In genomic region chrX:79715448-79715847, GRCh38 we compare ENCODE assay signal across 19 cellular contexts.
DNase-seq lines count a peak whose midpoint lies in the region; ATAC-seq, FAIRE-seq and TF ChIP-seq lines count a peak whose summit lies in the region.
"Had no signal": no experiment of that assay in that cellular context is flagged by ENCODE, and none has a peak within 500 bp of the region (broad histone marks: within the 10 kb centered on the region; RNA-seq: fewer than 3 reads in every experiment).

No MANE protein-coding gene starts in this region.

- no peak overlapping the region for H3K4me2 ChIP-seq in A549
- no peak overlapping the region for H3K4me2 ChIP-seq in SK-N-SH

- no peaks in the 10 kb centered on the region for H3K79me2 ChIP-seq in SK-N-SH (ENCODE audit: insufficient read depth)

- ATAC-seq in A549, result no peak

- H3F3A ChIP-seq in SK-N-SH (replicated peaks; ENCODE audit: insufficient read depth), result no peaks in the 10 kb centered on the region

- H3K27me3 ChIP-seq in SK-N-SH (ENCODE audit: insufficient read depth), result no peaks in the 10 kb centered on the region

- TF ChIP-seq RAD21 in A549 (conservative IDR thresholded peaks at IDR 0.05 in 1 of 2, IDR thresholded peaks at IDR 0.05 in 1 of 2) (no peak), SK-N-SH (IDR thresholded peaks at IDR 0.05; ENCODE audit: low read length) (no peak; the same call in 1 of the 2 replicates)

- no peaks in the 10 kb centered on the region for H3K36me3 ChIP-seq in SK-N-SH (replicated peaks in 1 of 2; ENCODE audit: control insufficient read depth in 1 of 2, insufficient read depth in 2 of 2, low read length in 1 of 2)

- TF ChIP-seq CTCF in A549 (IDR thresholded peaks at IDR 0.05) (no peak), SK-N-SH (IDR thresholded peaks at IDR 0.05) (no peak)

- no peak overlapping the region for H3K9ac ChIP-seq in SK-N-SH

- TF ChIP-seq EP300 in A549 (IDR thresholded peaks at IDR 0.05) (no peak), SK-N-SH (IDR thresholded peaks at IDR 0.05; ENCODE audit: borderline replicate concordance in 1 of 2, low read depth in 1 of 2, low read length in 1 of 2) (peak in 1 of 2 experiments; percentile 91; a peak in 2 of 4 replicates)

- H3K27ac ChIP-seq in A549 (no peak overlapping the region), SK-N-SH (ENCODE audit: low read depth in 2 of 2, low read length in 1 of 2) (peak overlapping the region in 1 of 2 experiments; percentile 78; a peak in 1 of 4 replicates)

- CTCF ChIA-PET in A549 (lab: Yijun Ruan, JAX) (no interaction called here), SK-N-SH (lab: Yijun Ruan, JAX) (no interaction called here)

- no peaks in the 10 kb centered on the region for H3K9me2 ChIP-seq in SK-N-SH

- no peak overlapping the region for H2AFZ ChIP-seq in SK-N-SH (ENCODE audit: low read depth)

- no peak for FAIRE-seq in A549 (lab: Jason Lieb, UNC)
- peak; percentile 18 for FAIRE-seq in colon (lab: Jason Lieb, UNC)
- FAIRE-seq: GM12891, GM18507 had no signal

- H3K4me3 ChIP-seq in A549 (no peak overlapping the region), SK-N-SH (ENCODE audit: low read depth in 2 of 2, low read length in 1 of 2) (no peak overlapping the region)

- POLR2A ChIA-PET in A549 (lab: Yijun Ruan, JAX), result no interaction called here
- POLR2A ChIA-PET in SK-N-SH (lab: Yijun Ruan, JAX), result no interaction called here

- DNase-seq in A549 (ENCODE audit: low read depth in 1 of 2, low spot score in 1 of 2), result no peak
- DNase-seq in SK-N-SH, result peak; percentile 36
- DNase-seq in SW480 (ENCODE audit: low spot score), result no peak
- no peak for DNase-seq in NCI-H510A treated with DMSO at 0.1 percent for 48 hours (lab: John Stamatoyannopoulos, UW)
- no peak for DNase-seq in effector CD8-positive, alpha-beta T cell (lab: John Stamatoyannopoulos, UW)
- DNase-seq: 8988T; C1 segment of cervical spinal cord; Calu3; CD4-positive, alpha-beta memory T cell; COR-L47; DMS53; DMS79 treated with DMSO at 0.1 percent for 48 hours; GF-D8; GOT3; H7; HCEC 1CT had no signal

- H4K20me1 ChIP-seq in SK-N-SH (ENCODE audit: insufficient read depth), result no peaks in the 10 kb centered on the region

- H3K4me1 ChIP-seq in A549 (no peaks in the 10 kb centered on the region), SK-N-SH (ENCODE audit: control insufficient read depth in 1 of 2, insufficient read depth in 2 of 2, low read depth in 1 of 2, low read length in 1 of 2) (no peaks in the 10 kb centered on the region; a peak in 1 of 4 replicates)

- no peak for TF ChIP-seq POLR2A in A549 (IDR thresholded peaks at IDR 0.05; ENCODE audit: low read length)

- H3K9me3 ChIP-seq in A549 (no peaks in the 10 kb centered on the region), SK-N-SH (no peaks in the 10 kb centered on the region; the same call in 1 of the 2 replicates)

TF ChIP-seq in A549, 52 proteins besides CTCF, POLR2A, EP300 and RAD21:
- TF ChIP-seq ATOH8 (CRISPR knock-in tag; IDR thresholded peaks at IDR 0.05; ENCODE audit: low read depth) (no peak), KDM5A (IDR thresholded peaks at IDR 0.05) (no peak), MAFK (IDR thresholded peaks at IDR 0.05; ENCODE audit: partially characterized antibody) (peak; percentile 79), HOXB5 (CRISPR knock-in tag; IDR thresholded peaks at IDR 0.05) (no peak)

TF ChIP-seq in SK-N-SH, 30 proteins besides CTCF, POLR2A, EP300 and RAD21:
- TF ChIP-seq FOXJ3 (CRISPR knock-in tag; IDR thresholded peaks at IDR 0.05) (0 out of 2 replicates have a peak, but pooled peaks have one; percentile 24), SMC3 (IDR thresholded peaks at IDR 0.05; ENCODE audit: low read depth, low read length) (no peak), RCOR1 (IDR thresholded peaks at IDR 0.05; ENCODE audit: low read length) (peak; percentile 76), GATA2 (CRISPR knock-in tag; IDR thresholded peaks at IDR 0.05) (peak; percentile 51; the same call in 1 of the 2 replicates), PBX3 (IDR thresholded peaks at IDR 0.05) (no peak), TCF12 (IDR thresholded peaks at IDR 0.05) (0 out of 2 replicates have a peak, but pooled peaks have one; percentile 6)

Comparison
In these comparisons a context has a peak if more than half of its experiments do, and no peak if none do; other contexts are left out.
1. Of the 12 proteins assayed by ChIP-seq in both A549 and SK-N-SH: peak only in A549: none; only in SK-N-SH: RCOR1; in both: none; in neither: 10; mixed calls (peak in some experiments, not most) for 1.